ENCODE assay signal across 8 cellular contexts in the genomic region with DNA sequence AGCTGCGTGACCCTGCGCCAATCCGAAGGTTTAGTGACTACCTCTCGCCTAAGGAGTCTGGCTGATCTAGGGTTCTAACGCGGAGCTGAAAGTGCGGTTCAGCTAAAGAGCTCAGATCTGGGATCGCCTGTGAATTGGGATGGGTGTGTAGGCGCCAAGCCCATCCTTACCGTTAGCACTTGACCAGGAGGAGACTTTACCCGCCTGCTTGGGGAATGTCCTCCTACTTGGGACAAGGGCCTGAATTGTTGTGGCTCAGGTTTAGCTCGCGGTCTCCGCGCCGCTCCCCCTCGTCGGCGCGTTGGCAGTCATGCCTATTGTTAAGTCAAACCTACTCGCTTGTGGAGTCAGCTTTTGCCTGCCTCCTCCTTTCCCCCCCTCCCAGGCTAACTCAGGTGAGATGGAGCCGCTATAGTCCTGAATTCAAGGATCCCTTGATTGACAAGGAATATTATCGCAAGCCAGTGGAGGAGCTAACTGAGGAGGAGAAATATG. TPM values are rescaled to one million over a fixed set of nuclear protein-coding genes. Genes with fewer than 3 reads are reported as not detected.
DNase-seq lines count a peak whose midpoint lies in the region; ATAC-seq and TF ChIP-seq lines count a peak whose summit lies in the region.

No MANE protein-coding gene starts in this region.

- in situ Hi-C loops in brain microvascular endothelial cell (cut with HindIII; ENCODE audit: low pct_ligation_motif_present, low sequenced_read_pairs) = no loop called here

- peaks cover 19% of the 10 kb centered on the region for H3K4me1 ChIP-seq in ES-I3 (ENCODE audit: insufficient read depth, low read length)
- peaks cover 13% of the 10 kb centered on the region for H3K4me1 ChIP-seq in HUES64 (ENCODE audit: insufficient read depth, low read length)
- peaks cover 6 to 14% of the 10 kb centered on the region in 2 donors for H3K4me1 ChIP-seq in uterus

- peak overlapping the region; percentile 98 for H3K27ac ChIP-seq in HUES64 (ENCODE audit: low read depth, low read length)
- peak overlapping the region; percentile 99 for H3K27ac ChIP-seq in brain microvascular endothelial cell
- H3K27ac ChIP-seq in uterus = peak overlapping the region; percentile 91 to 93

- DNase-seq in brain microvascular endothelial cell (no peak), memory B cell (ENCODE audit: low spot score in 2 of 2) (no peak), uterus (no peak), COR-L47 (lab: John Stamatoyannopoulos, UW) (no peak), NCI-H187 treated with DMSO at 0.1 percent for 48 hours (lab: John Stamatoyannopoulos, UW) (no peak)
- DNase-seq in central memory CD4-positive, alpha-beta T cell = no peak

- H3K4me3 ChIP-seq in HUES64 (ENCODE audit: low read length) (peak overlapping the region; percentile 96), brain microvascular endothelial cell (ENCODE audit: low read depth, low read length) (peak overlapping the region; percentile 92), uterus (peak overlapping the region; percentile 66 to 86)

- no peak for TF ChIP-seq POLR2A in uterus (IDR thresholded peaks at IDR 0.05)

- no peaks in the 10 kb centered on the region for H3K27me3 ChIP-seq in HUES64 (ENCODE audit: insufficient read depth, low read length)
- no peaks in the 10 kb centered on the region for H3K27me3 ChIP-seq in brain microvascular endothelial cell (replicated peaks)
- no peaks in the 10 kb centered on the region for H3K27me3 ChIP-seq in uterus

- H3K36me3 ChIP-seq in ES-I3 (ENCODE audit: insufficient read depth, low read length) = peaks cover 8% of the 10 kb centered on the region; the same call in 1 of the 2 replicates
- H3K36me3 ChIP-seq in HUES64 (ENCODE audit: insufficient read depth, low read length) = peaks cover 43% of the 10 kb centered on the region
- H3K36me3 ChIP-seq in brain microvascular endothelial cell (replicated peaks) = peaks cover 17% of the 10 kb centered on the region
- no peaks in the 10 kb centered on the region for H3K36me3 ChIP-seq in uterus

- H3K9ac ChIP-seq in ES-I3 (ENCODE audit: low read depth, low read length) (peak overlapping the region; percentile 92), HUES64 (ENCODE audit: low read depth, low read length) (peak overlapping the region; percentile 99)

- under 1% methylated on average over 23 of the region's 23 CpGs for WGBS in HUES64

- H3K27me3 Mint-ChIP-seq in memory B cell = no peaks in the 10 kb centered on the region

- H3K4me1 Mint-ChIP-seq in memory B cell = peaks cover 31% of the 10 kb centered on the region

- intact Hi-C loops in uterus (cut with DNase I; ENCODE audit: low total_unique reads) = no loop called here

- H3K4me3 Mint-ChIP-seq in memory B cell = peak overlapping the region; percentile 94

- H3K27ac Mint-ChIP-seq in memory B cell = peak overlapping the region; percentile 100

- H3K9me3 ChIP-seq in ES-I3 (ENCODE audit: control insufficient read depth, insufficient read depth, low read length) (no peaks in the 10 kb centered on the region), HUES64 (ENCODE audit: insufficient read depth, low read depth, low read length) (no peaks in the 10 kb centered on the region), uterus (no peaks in the 10 kb centered on the region)

- H3K36me3 Mint-ChIP-seq in memory B cell = peaks cover 7% of the 10 kb centered on the region

- no peak for TF ChIP-seq CTCF in brain microvascular endothelial cell (IDR thresholded peaks at IDR 0.05; ENCODE audit: low read depth, low read length, missing control alignments)
- no peak for TF ChIP-seq CTCF in uterus (IDR thresholded peaks at IDR 0.05)

- no peak for ATAC-seq in memory B cell (ENCODE audit: low read depth)

- H3K9me3 Mint-ChIP-seq in memory B cell = no peaks in the 10 kb centered on the region

RNA-seq across cellular contexts. Expression of a gene that starts 0.5 kb away (rescaled TPM):
- 97.2 TPM for polyA plus RNA-seq in HUES64 (2013, experiment 1 of 2)
- polyA plus RNA-seq in HUES64 (2013, experiment 2 of 2) = 95.4 TPM
- total RNA-seq in uterus = 10 to 100 TPM; 13.1 to 42.1 (median 33.0) TPM

RNA-seq across cellular contexts. Expression of a gene that starts 0.8 kb away (rescaled TPM):
- 26.4 TPM for polyA plus RNA-seq in HUES64 (2013, experiment 1 of 2)
- 30.3 TPM for polyA plus RNA-seq in HUES64 (2013, experiment 2 of 2)
- total RNA-seq in uterus = 100 to 1,000 TPM in 1 of 4 donors, 10 to 100 TPM in 2, 1 to 10 TPM in 1; 9.4 to 104 (median 40.1) TPM

RNA-seq across cellular contexts. Expression of a gene that starts 8.9 kb away (rescaled TPM):
- polyA plus RNA-seq in HUES64 (2013, experiment 1 of 2) = 10.3 TPM
- 16.5 TPM for polyA plus RNA-seq in HUES64 (2013, experiment 2 of 2)
- total RNA-seq in uterus = 10 to 100 TPM; 11.7 to 45.3 (median 25.8) TPM

RNA-seq across cellular contexts. Expression of a gene that starts 27.1 kb away (rescaled TPM):
- polyA plus RNA-seq in HUES64 (2013, experiment 1 of 2) = 15.7 TPM
- polyA plus RNA-seq in HUES64 (2013, experiment 2 of 2) = 11.3 TPM
- 10 to 100 TPM in 2 of 4 donors, 1 to 10 TPM in 2; 4.7 to 59.9 (median 10.1) TPM for total RNA-seq in uterus

RNA-seq across cellular contexts. Expression of a gene that starts 56.7 kb away (rescaled TPM):
- polyA plus RNA-seq in HUES64 (2013, experiment 1 of 2) = 64.5 TPM
- 66.4 TPM for polyA plus RNA-seq in HUES64 (2013, experiment 2 of 2)
- 100 to 1,000 TPM in 1 of 4 donors, 10 to 100 TPM in 3; 17.1 to 108 (median 39.1) TPM for total RNA-seq in uterus
